In genomic region chr5:627840-628239, GRCh38 we compare ENCODE assay signal across 22 cellular contexts. TPM values are rescaled to one million over a fixed set of nuclear protein-coding genes. Genes with fewer than 3 reads are reported as not detected.
A peak's percentile ranks its signal among the peaks of the same experiment; 100 is the strongest.
DNase-seq lines count a peak whose midpoint lies in the region; TF ChIP-seq lines count a peak whose summit lies in the region.
"Had no signal": no experiment of that assay in that cellular context is flagged by ENCODE, and none has a peak within 500 bp of the region (broad histone marks: within the 10 kb centered on the region; RNA-seq: fewer than 3 reads in every experiment).

No MANE protein-coding gene starts in this region.

- H3K4me1 ChIP-seq in right atrium auricular region: no peaks in the 10 kb centered on the region

- H3K4me3 Mint-ChIP-seq in chondrocyte (ENCODE audit: unreplicated experiment) (no peak overlapping the region), progenitor cell of endocrine pancreas (ENCODE audit: low read depth) (no peak overlapping the region)
- H3K4me3 Mint-ChIP-seq: CD4-positive, alpha-beta memory T cell had no signal

- no peaks in the 10 kb centered on the region for H3K9me3 ChIP-seq in right atrium auricular region
- H3K9me3 ChIP-seq: BLaER1 treated with 17β-estradiol and CSF1 and Interleukin-3, amounts not matched to agents 10 nM and 100 nM had no signal

- intact Hi-C loops in cardiac septum (cut with DNase I): no loop called here

- H3K27me3 ChIP-seq in right atrium auricular region: no peaks in the 10 kb centered on the region
- H3K27me3 ChIP-seq: BLaER1 treated with 17β-estradiol and CSF1 and Interleukin-3, amounts not matched to agents 10 nM and 100 nM had no signal

- H3K9me3 Mint-ChIP-seq in chondrocyte (ENCODE audit: low read depth): no peaks in the 10 kb centered on the region
- no peaks in the 10 kb centered on the region for H3K9me3 Mint-ChIP-seq in progenitor cell of endocrine pancreas (ENCODE audit: low read depth)
- H3K9me3 Mint-ChIP-seq: CD4-positive, alpha-beta memory T cell had no signal

- TF ChIP-seq CTCF in right atrium auricular region (IDR thresholded peaks at IDR 0.05) (no peak), chondrocyte (IDR thresholded peaks at IDR 0.05) (no peak), progenitor cell of endocrine pancreas (IDR thresholded peaks at IDR 0.05; ENCODE audit: unreplicated experiment) (no peak)

- no peak overlapping the region for H3K27ac ChIP-seq in right atrium auricular region
- H3K27ac ChIP-seq: BLaER1 treated with 17β-estradiol and CSF1 and Interleukin-3, amounts not matched to agents 10 nM and 100 nM; GM23248; PC-9; SK-N-MC had no signal

- H3K36me3 ChIP-seq in right atrium auricular region: no peaks in the 10 kb centered on the region

- H3K27ac Mint-ChIP-seq in chondrocyte (ENCODE audit: unreplicated experiment): no peak overlapping the region
- peak overlapping the region; percentile 16 for H3K27ac Mint-ChIP-seq in progenitor cell of endocrine pancreas

- H3K36me3 Mint-ChIP-seq in chondrocyte (ENCODE audit: low read depth) (peaks cover 4% of the 10 kb centered on the region), progenitor cell of endocrine pancreas (ENCODE audit: insufficient read depth) (peaks cover 16% of the 10 kb centered on the region)

- H3K4me3 ChIP-seq in right atrium auricular region: no peak overlapping the region
- H3K4me3 ChIP-seq: BLaER1 treated with 17β-estradiol and CSF1 and Interleukin-3, amounts not matched to agents 10 nM and 100 nM; GM23248; PC-9; SK-N-MC had no signal

- H3K4me1 Mint-ChIP-seq in chondrocyte (ENCODE audit: low read depth) (no peaks in the 10 kb centered on the region), progenitor cell of endocrine pancreas (ENCODE audit: low read depth) (peaks cover 2% of the 10 kb centered on the region)

- no peaks in the 10 kb centered on the region for H3K27me3 Mint-ChIP-seq in chondrocyte (ENCODE audit: low read depth)
- H3K27me3 Mint-ChIP-seq in progenitor cell of endocrine pancreas: no peaks in the 10 kb centered on the region
- H3K27me3 Mint-ChIP-seq: CD4-positive, alpha-beta memory T cell had no signal

- DNase-seq in cardiac septum (ENCODE audit: low spot score) (peak; percentile 35), right atrium auricular region (ENCODE audit: low spot score) (no peak), chondrocyte (ENCODE audit: low spot score) (peak; percentile 64), progenitor cell of endocrine pancreas (ENCODE audit: low spot score, unreplicated experiment) (no peak), NCI-H526 (lab: John Stamatoyannopoulos, UW) (no peak), SIG-M5 (lab: John Stamatoyannopoulos, UW) (no peak)
- DNase-seq in activated CD4-positive, CD25-positive, alpha-beta regulatory T cell treated with anti-CD3 and anti-CD28 coated beads, Interleukin-2, amount 50 U/mL, for 72 hours: no peak
- DNase-seq: CD4-positive, alpha-beta memory T cell; COR-L47; DMS53; GM23248; H7; Kasumi-1; NCI-H1105 treated with DMSO at 0.1 percent for 48 hours; NCI-H2029; NCI-H446; NCI-H524 treated with DMSO at 0.1 percent for 48 hours; PC-9; RPMI8226; SHP77 treated with DMSO at 0.1 percent for 48 hours had no signal

RNA-seq across cellular contexts. Expression of gene CEP72, which starts 15.7 kb away (rescaled TPM):
- total RNA-seq in cardiac septum: 0.86 TPM
- total RNA-seq in right atrium auricular region: 1 to 10 TPM in 1 of 2 donors, under 1 TPM in 1; 0.41 to 1.0 TPM
- total RNA-seq in chondrocyte: 2.7 to 4.5 TPM (median 3.3 TPM) in 3 replicates
- total RNA-seq in progenitor cell of endocrine pancreas: 24.8 and 26.9 TPM in 2 replicates

Comparison
In these comparisons a context has a peak if more than half of its experiments do, and no peak if none do; other contexts are left out.
1. DNase-seq: peak in cardiac septum (single experiment) and chondrocyte (single experiment); none in right atrium auricular region (single experiment), progenitor cell of endocrine pancreas (single experiment), NCI-H526 (0 of 2), SIG-M5 (single experiment) and activated CD4-positive, CD25-positive, alpha-beta regulatory T cell treated with anti-CD3 and anti-CD28 coated beads, Interleukin-2, amount 50 U/mL, for 72 hours (single experiment).